ENCODE assay signal across 9 cellular contexts in the genomic region with DNA sequence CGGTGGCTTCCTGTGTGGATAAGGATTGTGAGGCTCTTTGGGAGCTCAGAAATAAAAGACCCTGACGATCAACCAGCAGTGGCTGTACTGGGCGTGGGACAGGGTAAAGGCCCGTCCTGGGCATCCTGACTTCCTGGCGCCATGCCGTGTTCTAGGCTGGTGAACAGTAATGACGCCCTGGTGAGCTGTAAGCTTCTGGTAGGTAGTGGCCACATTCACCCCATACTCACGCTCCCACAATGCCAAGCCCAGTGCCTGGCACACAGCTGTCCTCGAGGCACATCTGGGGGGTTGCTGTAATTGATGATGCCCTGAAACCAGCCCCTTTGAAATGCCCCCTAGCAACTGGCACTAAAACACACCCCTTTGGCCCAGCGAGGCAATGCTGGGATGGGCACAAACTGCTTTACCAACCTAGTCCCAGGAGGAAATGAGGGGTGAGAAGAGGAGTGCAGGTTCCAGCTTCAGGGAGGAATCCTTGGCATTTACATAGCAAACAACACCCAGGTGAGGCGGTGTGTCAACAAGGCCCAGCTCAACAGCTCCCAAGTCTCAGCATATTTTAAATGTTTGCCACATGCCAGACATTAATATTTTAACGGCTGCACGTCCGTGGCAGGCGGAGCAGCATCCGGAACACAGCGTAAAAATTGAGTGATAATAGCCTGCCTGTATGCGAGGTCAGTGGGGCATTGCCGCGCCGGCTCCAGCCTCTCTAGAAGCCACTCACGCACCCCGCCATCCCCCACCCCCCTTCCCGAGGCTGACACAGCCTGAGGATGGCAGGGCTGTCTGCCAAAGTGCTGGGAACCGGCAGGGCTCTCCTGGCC.
DNase-seq lines count a peak whose midpoint lies in the region; ATAC-seq lines count a peak whose summit lies in the region.
"Had no signal": no experiment of that assay in that cellular context is flagged by ENCODE, and none has a peak within 500 bp of the region (broad histone marks: within the 10 kb centered on the region; RNA-seq: fewer than 3 reads in every experiment).

No MANE protein-coding gene starts in this region.

- H3K27ac Mint-ChIP-seq in activated naive CD4-positive, alpha-beta T cell treated with anti-CD3 and anti-CD28 coated beads, Interleukin-2, amount 50 U/mL, for 72 hours, result peak overlapping the region in 1 of 2 donors; percentile 30
- H3K27ac Mint-ChIP-seq: activated naive CD4-positive, alpha-beta T cell treated with anti-CD3 and anti-CD28 coated beads, Interleukin-2, amount 50 U/mL, for 24 hours had no signal

- no peaks in the 10 kb centered on the region for H3K9me3 ChIP-seq in neuronal stem cell (replicated peaks in 1 of 2; ENCODE audit: control insufficient read depth in 2 of 2, insufficient read depth in 1 of 2, low read depth in 1 of 2, low read length in 2 of 2)

- no peak overlapping the region for H2BK120ac ChIP-seq in neuronal stem cell (ENCODE audit: low read depth, low read length)

- H3K27ac ChIP-seq in neuronal stem cell (replicated peaks; ENCODE audit: low read length), result no peak overlapping the region

- H3K9me3 Mint-ChIP-seq in activated naive CD4-positive, alpha-beta T cell treated with anti-CD3 and anti-CD28 coated beads, Interleukin-2, amount 50 U/mL, for 72 hours, result no peaks in the 10 kb centered on the region
- H3K9me3 Mint-ChIP-seq: activated naive CD4-positive, alpha-beta T cell treated with anti-CD3 and anti-CD28 coated beads, Interleukin-2, amount 50 U/mL, for 24 hours had no signal

- no peaks in the 10 kb centered on the region for H3K36me3 Mint-ChIP-seq in activated naive CD4-positive, alpha-beta T cell treated with anti-CD3 and anti-CD28 coated beads, Interleukin-2, amount 50 U/mL, for 72 hours
- H3K36me3 Mint-ChIP-seq: activated naive CD4-positive, alpha-beta T cell treated with anti-CD3 and anti-CD28 coated beads, Interleukin-2, amount 50 U/mL, for 24 hours had no signal

- no peak overlapping the region for H3K23ac ChIP-seq in neuronal stem cell (ENCODE audit: low read depth, low read length, poor library complexity)

- H3K4ac ChIP-seq in neuronal stem cell (ENCODE audit: low read length), result no peak overlapping the region

- peaks cover 2 to 31% of the 10 kb centered on the region in 2 donors for H3K4me1 ChIP-seq in neuronal stem cell (ENCODE audit: control insufficient read depth in 2 of 2, insufficient read depth in 1 of 2, low read depth in 1 of 2, low read length in 2 of 2)

- H3K36me3 ChIP-seq in neuronal stem cell (replicated peaks in 1 of 2; ENCODE audit: control insufficient read depth in 2 of 2, insufficient read depth in 2 of 2, low read length in 2 of 2), result no peaks in the 10 kb centered on the region

- peak overlapping the region; percentile 5 for H3K9ac ChIP-seq in neuronal stem cell (ENCODE audit: low read depth, low read length, poor library complexity)

- peaks cover 0 to 83% (median 0%) of the 10 kb centered on the region in 3 experiments for H3K27me3 ChIP-seq in neuronal stem cell (ENCODE audit: control insufficient read depth in 3 of 3, insufficient read depth in 3 of 3, low read depth in 1 of 3, low read length in 3 of 3)

- no peak overlapping the region for H2AFZ ChIP-seq in neuronal stem cell (ENCODE audit: low read length)

- peak overlapping the region; percentile 80 for H3K18ac ChIP-seq in neuronal stem cell (ENCODE audit: low read length)

- no peak overlapping the region for H2BK5ac ChIP-seq in neuronal stem cell (ENCODE audit: low read length)

- no peaks in the 10 kb centered on the region for H3K79me1 ChIP-seq in neuronal stem cell (ENCODE audit: low read depth, low read length)

- DNase-seq in DMS53 treated with DMSO at 0.1 percent for 48 hours (lab: John Stamatoyannopoulos, UW; ENCODE audit: unreplicated experiment), result peak; percentile 81
- peak; percentile 75 for DNase-seq in NCI-H345 (lab: John Stamatoyannopoulos, UW)
- peak; percentile 96 for DNase-seq in globus pallidus (ENCODE audit: low spot score)
- no peak for DNase-seq in neuronal stem cell (ENCODE audit: low spot score)
- no peak for DNase-seq in activated naive CD4-positive, alpha-beta T cell treated with anti-CD3 and anti-CD28 coated beads, Interleukin-2, amount 50 U/mL, for 72 hours (ENCODE audit: low spot score in 2 of 2)
- no peak for DNase-seq in NCI-H1436 treated with DMSO at 0.1 percent for 48 hours (lab: John Stamatoyannopoulos, UW)

- H2AK5ac ChIP-seq in neuronal stem cell (ENCODE audit: low read depth, low read length), result peak overlapping the region; percentile 73

- H2BK12ac ChIP-seq in neuronal stem cell (ENCODE audit: low read length), result peak overlapping the region; percentile 51

- no peak for ATAC-seq in HG02970 (IDR thresholded peaks at IDR 0.05; ENCODE audit: low FRiP score, unreplicated experiment)
- ATAC-seq in activated naive CD4-positive, alpha-beta T cell treated with anti-CD3 and anti-CD28 coated beads, Interleukin-2, amount 50 U/mL, for 72 hours, result no peak
- no peak for ATAC-seq in GM19328 (IDR thresholded peaks at IDR 0.05; ENCODE audit: unreplicated experiment)

- H3K4me2 ChIP-seq in neuronal stem cell (ENCODE audit: insufficient read depth, low read length, poor library complexity, severe bottlenecking), result no peak overlapping the region

- WGBS in neuronal stem cell (ENCODE audit: extremely low coverage in 2 of 2, insufficient read length in 2 of 2, insufficient replicate concordance in 1 of 2), 2 donors, result no CpG with 5 or more reads among the region's 25 CpGs

- H3K14ac ChIP-seq in neuronal stem cell (ENCODE audit: low read length), result peak overlapping the region; percentile 32

- peak overlapping the region; percentile 9 for H4K91ac ChIP-seq in neuronal stem cell (ENCODE audit: low read depth, low read length, poor library complexity)

- no peak overlapping the region for H3K4me3 ChIP-seq in neuronal stem cell (ENCODE audit: low read length in 2 of 2)

- peak overlapping the region; percentile 71 for H2BK15ac ChIP-seq in neuronal stem cell (ENCODE audit: low read length)

- H4K8ac ChIP-seq in neuronal stem cell (ENCODE audit: low read depth, low read length), result no peak overlapping the region

Comparison
In these comparisons a context has a peak if more than half of its experiments do, and no peak if none do; other contexts are left out.
1. DNase-seq: peak in DMS53 treated with DMSO at 0.1 percent for 48 hours (single experiment), NCI-H345 (single experiment) and globus pallidus (single experiment); none in neuronal stem cell (single experiment), activated naive CD4-positive, alpha-beta T cell treated with anti-CD3 and anti-CD28 coated beads, Interleukin-2, amount 50 U/mL, for 72 hours (0 of 2) and NCI-H1436 treated with DMSO at 0.1 percent for 48 hours (single experiment).